Comparison of ENCODE assay signal across 1 cellular context in the genomic region with DNA sequence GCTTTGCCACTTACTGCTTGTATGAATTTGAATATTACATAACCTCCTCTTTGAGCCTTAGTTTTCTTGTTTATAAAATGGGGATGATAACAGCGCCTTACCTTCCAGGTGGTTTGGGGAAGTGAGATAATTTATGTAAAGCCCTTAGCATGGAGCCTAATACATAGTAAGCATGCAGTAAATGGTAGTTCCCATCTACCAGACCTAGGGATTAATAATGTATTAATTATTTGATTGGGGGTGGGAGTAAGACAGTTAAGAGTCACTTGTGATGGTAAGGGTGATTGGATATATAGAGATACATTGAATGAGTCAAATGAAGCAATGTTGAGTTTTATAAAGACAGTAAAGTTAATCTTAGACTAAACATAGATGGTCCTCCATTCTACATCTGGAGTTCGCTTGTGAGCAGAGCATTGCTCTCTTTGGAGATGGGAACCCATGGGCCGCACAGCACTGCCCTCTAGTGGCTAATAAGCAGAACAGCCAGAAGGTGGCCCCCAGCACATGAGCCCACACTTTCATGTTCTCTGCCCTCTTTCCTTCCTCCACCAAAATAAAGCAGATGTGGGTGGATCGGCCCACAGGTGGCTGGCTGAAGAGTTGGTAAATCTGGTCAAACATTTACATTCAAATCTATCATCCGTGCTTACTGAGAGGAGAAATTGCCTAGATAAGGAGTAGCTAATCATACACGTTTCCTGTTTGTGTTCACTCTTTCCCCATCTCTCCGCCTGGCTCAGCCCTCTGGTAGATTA.
TF ChIP-seq lines count a peak whose summit lies in the region.

No MANE protein-coding gene starts in this region.

TF ChIP-seq in IMR-90, 13 proteins besides CTCF, POLR2A, EP300 and RAD21:
- TF ChIP-seq NFE2L2 (IDR thresholded peaks at IDR 0.05; ENCODE audit: low read depth, low read length) (no peak), CEBPB (IDR thresholded peaks at IDR 0.05; ENCODE audit: low read depth, low read length) (no peak), MAZ (IDR thresholded peaks at IDR 0.05; ENCODE audit: borderline replicate concordance, low read depth, low read length) (peak; percentile 68), FOS (IDR thresholded peaks at IDR 0.05; ENCODE audit: low read depth, low read length) (no peak), SMC3 (IDR thresholded peaks at IDR 0.05; ENCODE audit: low read depth, low read length) (peak; percentile 95)
- TF ChIP-seq, protein P1, sequence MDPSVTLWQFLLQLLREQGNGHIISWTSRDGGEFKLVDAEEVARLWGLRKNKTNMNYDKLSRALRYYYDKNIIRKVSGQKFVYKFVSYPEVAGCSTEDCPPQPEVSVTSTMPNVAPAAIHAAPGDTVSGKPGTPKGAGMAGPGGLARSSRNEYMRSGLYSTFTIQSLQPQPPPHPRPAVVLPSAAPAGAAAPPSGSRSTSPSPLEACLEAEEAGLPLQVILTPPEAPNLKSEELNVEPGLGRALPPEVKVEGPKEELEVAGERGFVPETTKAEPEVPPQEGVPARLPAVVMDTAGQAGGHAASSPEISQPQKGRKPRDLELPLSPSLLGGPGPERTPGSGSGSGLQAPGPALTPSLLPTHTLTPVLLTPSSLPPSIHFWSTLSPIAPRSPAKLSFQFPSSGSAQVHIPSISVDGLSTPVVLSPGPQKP (IDR thresholded peaks at IDR 0.05; ENCODE audit: borderline replicate concordance, low read depth, low read length), result no peak
